Comparison of ENCODE assay signal across 21 cellular contexts in the genomic region with DNA sequence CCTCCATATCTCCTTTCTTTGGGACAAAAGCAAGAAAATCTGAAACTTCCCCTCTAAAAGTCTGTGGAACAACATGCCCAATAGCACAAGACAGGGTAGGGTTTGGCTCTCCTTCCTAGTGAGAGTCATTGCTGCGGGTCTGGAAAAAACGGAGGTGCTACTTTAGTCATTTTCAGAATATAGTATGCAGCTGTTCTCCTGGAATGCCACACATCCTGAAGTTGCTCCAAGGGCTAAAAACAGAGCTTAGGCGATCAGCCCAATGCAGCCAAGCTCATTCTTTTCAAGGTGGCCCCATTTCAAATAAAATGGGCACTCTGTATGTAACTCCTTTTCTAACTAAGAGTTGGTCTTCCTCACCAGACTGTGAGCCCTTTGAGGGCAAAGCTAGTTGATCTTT. TPM values are rescaled to one million over a fixed set of nuclear protein-coding genes. Genes with fewer than 3 reads are reported as not detected.
A peak's percentile ranks its signal among the peaks of the same experiment; 100 is the strongest.
DNase-seq lines count a peak whose midpoint lies in the region; ATAC-seq, FAIRE-seq and TF ChIP-seq lines count a peak whose summit lies in the region.
"Had no signal": no experiment of that assay in that cellular context is flagged by ENCODE, and none has a peak within 500 bp of the region (broad histone marks: within the 10 kb centered on the region; RNA-seq: fewer than 3 reads in every experiment).

No MANE protein-coding gene starts in this region.

- CTCF ChIA-PET in H1 (lab: Charles Lee; ENCODE audit: partially characterized antibody) = interaction anchor here (0.7 to 1.9 kb wide), 4 partner anchors 18 to 58 kb away, joined by 3 to 9 read pairs (median 3); no protein-coding TSS in a partner anchor

- H3K9me3 ChIP-seq in H1 (ENCODE audit: insufficient read depth in 2 of 2, low read depth in 1 of 2, low read length in 1 of 2) (no peaks in the 10 kb centered on the region), left ventricle myocardium inferior (replicated peaks) (peaks cover 14% of the 10 kb centered on the region), aorta (ENCODE audit: control insufficient read depth, low read length) (no peaks in the 10 kb centered on the region)

- no peak overlapping the region for H2AK5ac ChIP-seq in H1 (ENCODE audit: low read depth, low read length)

- no peak overlapping the region; a peak in 1 of 7 replicates for H3K9ac ChIP-seq in H1 (replicated peaks in 1 of 4; ENCODE audit: extremely low read depth in 1 of 4, low read depth in 3 of 4, low read length in 3 of 4)

- no peak for TF ChIP-seq RAD21 in H1 (IDR thresholded peaks at IDR 0.05 in 1 of 2, conservative IDR thresholded peaks at IDR 0.05 in 1 of 2; ENCODE audit: low read depth in 2 of 2, low read length in 2 of 2)

- no peaks in the 10 kb centered on the region for H3K23me2 ChIP-seq in H1 (ENCODE audit: low read depth, low read length)

- H2BK20ac ChIP-seq in H1 (ENCODE audit: low read length) = no peak overlapping the region

- H3K36me3 ChIP-seq in H1 (ENCODE audit: control insufficient read depth in 2 of 4, insufficient read depth in 4 of 4, low read length in 3 of 4) = no peaks in the 10 kb centered on the region
- no peaks in the 10 kb centered on the region for H3K36me3 ChIP-seq in left ventricle myocardium inferior
- no peaks in the 10 kb centered on the region for H3K36me3 ChIP-seq in aorta (ENCODE audit: control insufficient read depth in 1 of 2, insufficient read depth in 2 of 2, low read length in 1 of 2)

- H4K91ac ChIP-seq in H1 (replicated peaks; ENCODE audit: insufficient read length, low read length) = no peak overlapping the region

- no peak overlapping the region for H3K14ac ChIP-seq in H1 (ENCODE audit: insufficient read length)

- no peak overlapping the region for H2BK12ac ChIP-seq in H1 (ENCODE audit: low read depth, low read length)

- H3K27ac ChIP-seq in H1 (ENCODE audit: low read depth, low read length) = no peak overlapping the region
- peak overlapping the region; percentile 84 for H3K27ac ChIP-seq in left ventricle myocardium inferior (replicated peaks)
- H3K27ac ChIP-seq in aorta (ENCODE audit: low read depth in 1 of 2, low read length in 2 of 2) = peak overlapping the region; percentile 42 to 80

- DNase-seq in H1 (ENCODE audit: low read depth in 1 of 2, low spot score in 2 of 2) = no peak
- no peak for DNase-seq in left ventricle myocardium inferior
- peak; percentile 18 for DNase-seq in occipital lobe (lab: John Stamatoyannopoulos, UW)
- DNase-seq in aorta = no peak
- no peak for DNase-seq in NCI-H2196 treated with DMSO at 0.1 percent for 48 hours (lab: John Stamatoyannopoulos, UW; ENCODE audit: unreplicated experiment)
- DNase-seq: ACHN, AML-193, COR-L47, GF-D8, H7, IMR-90, Karpas-422, NCI-H187 treated with DMSO at 0.1 percent for 48 hours, NCI-H69, SHP77 treated with DMSO at 0.1 percent for 48 hours had no signal

- H3K4me2 ChIP-seq in H1 (ENCODE audit: insufficient read depth in 1 of 2, low read depth in 2 of 2, low read length in 2 of 2) = no peak overlapping the region

- H3K27me3 ChIP-seq in H1 (replicated peaks in 1 of 4; ENCODE audit: control insufficient read depth in 3 of 4, extremely low read depth in 1 of 4, insufficient read depth in 3 of 4, low read length in 3 of 4) = no peaks in the 10 kb centered on the region
- no peaks in the 10 kb centered on the region for H3K27me3 ChIP-seq in left ventricle myocardium inferior (ENCODE audit: low read depth)
- no peaks in the 10 kb centered on the region for H3K27me3 ChIP-seq in aorta (ENCODE audit: control insufficient read depth in 1 of 2, insufficient read depth in 2 of 2, low read length in 1 of 2)

- TF ChIP-seq POLR2A in H1 (IDR thresholded peaks at IDR 0.05; ENCODE audit: control extremely low read depth in 1 of 2, low read depth in 2 of 2, low read length in 2 of 2) = no peak

- TF ChIP-seq EP300 in H1 (IDR thresholded peaks at IDR 0.05; ENCODE audit: borderline replicate concordance in 1 of 2, low read depth in 2 of 2, low read length in 2 of 2) = no peak

- no peak overlapping the region for H2BK5ac ChIP-seq in H1 (ENCODE audit: low read depth, low read length)

- 0 out of 2 replicates have a peak overlapping the region, but pooled peaks have one; percentile 14 for H2AFZ ChIP-seq in H1 (ENCODE audit: low read length)

- FAIRE-seq in H1 (lab: Jason Lieb, UNC) = no peak
- FAIRE-seq: RCC 7860 had no signal

- POLR2A ChIA-PET in H1 (lab: Charles Lee; ENCODE audit: partially characterized antibody) = no interaction called here

- no peak overlapping the region for H4K8ac ChIP-seq in H1 (ENCODE audit: extremely low read depth, insufficient read depth, low read length)

- H2BK120ac ChIP-seq in H1 (replicated peaks; ENCODE audit: low read depth, low read length) = no peak overlapping the region

- H3K4ac ChIP-seq in H1 (replicated peaks; ENCODE audit: insufficient read length, low read depth, low read length) = no peak overlapping the region

- H3K79me1 ChIP-seq in H1 (ENCODE audit: low read depth, low read length) = no peaks in the 10 kb centered on the region

- no peak for TF ChIP-seq CTCF in H1 (IDR thresholded peaks at IDR 0.05; ENCODE audit: control extremely low read depth in 1 of 3, insufficient read depth in 1 of 3, low read depth in 1 of 3, low read length in 3 of 3)
- TF ChIP-seq CTCF in left ventricle myocardium inferior (IDR thresholded peaks at IDR 0.05; ENCODE audit: borderline replicate concordance) = no peak

- WGBS in H1 (ENCODE audit: extremely low coverage in 1 of 2, insufficient coverage in 1 of 2, insufficient read length in 1 of 2, insufficient replicate concordance in 2 of 2, low coverage in 1 of 2, low lambda C conversion rate in 2 of 2, missing lambda C conversion rate in 1 of 2), 2 experiments = 74% methylated on average over 3 of the region's 3 CpGs; no CpG with 5 or more reads in 1 of the 2 experiments
- WGBS in aorta, 2 donors = 6 to 9% methylated on average over 3 of the region's 3 CpGs

- H3K56ac ChIP-seq in H1 (replicated peaks; ENCODE audit: insufficient read length, low read depth, low read length) = no peak overlapping the region

- H3K4me3 ChIP-seq in H1 (ENCODE audit: extremely low read depth in 1 of 4, insufficient read depth in 2 of 4, low read depth in 3 of 4, low read length in 4 of 4) (no peak overlapping the region), left ventricle myocardium inferior (peak overlapping the region; percentile 5), aorta (ENCODE audit: low read length in 2 of 2) (no peak overlapping the region)

- no peaks in the 10 kb centered on the region for H3K79me2 ChIP-seq in H1 (ENCODE audit: control insufficient read depth in 1 of 2, insufficient read depth in 2 of 2, low read length in 2 of 2)

- H2BK15ac ChIP-seq in H1 (ENCODE audit: low read length) = no peak overlapping the region

- intact Hi-C loops in left ventricle myocardium inferior (cut with micrococcal nuclease) (no loop called here), aorta (cut with DNase I) (loop anchor here in 1 of 2 donors (10.0 kb wide), 1 partner anchor 203 kb away; no protein-coding TSS in a partner anchor)

- no peak overlapping the region for H4K5ac ChIP-seq in H1 (ENCODE audit: insufficient read length, low read depth, low read length)

- H3K18ac ChIP-seq in H1 (ENCODE audit: extremely low read depth, low read length) = no peak overlapping the region

- H4K20me1 ChIP-seq in H1 (replicated peaks in 1 of 2; ENCODE audit: control insufficient read depth in 1 of 2, insufficient read depth in 2 of 2, low read length in 2 of 2) = no peaks in the 10 kb centered on the region

- H3K23ac ChIP-seq in H1 (ENCODE audit: insufficient read length) = no peak overlapping the region

- ATAC-seq in aorta (ENCODE audit: low FRiP score) = no peak
- ATAC-seq in GM21723 (IDR thresholded peaks at IDR 0.05; ENCODE audit: unreplicated experiment) = no peak
- ATAC-seq in HG02759 (IDR thresholded peaks at IDR 0.05; ENCODE audit: unreplicated experiment) = no peak

- peaks cover 0 to 7% (median 0%) of the 10 kb centered on the region in 4 experiments; a peak in 1 of 7 replicates for H3K4me1 ChIP-seq in H1 (replicated peaks in 1 of 4; ENCODE audit: control insufficient read depth in 3 of 4, insufficient read depth in 4 of 4, low read length in 3 of 4)
- peaks cover 44% of the 10 kb centered on the region for H3K4me1 ChIP-seq in left ventricle myocardium inferior
- H3K4me1 ChIP-seq in aorta (ENCODE audit: control insufficient read depth in 1 of 2, insufficient read depth in 2 of 2, low read length in 2 of 2) = no peaks in the 10 kb centered on the region

TF ChIP-seq in H1, 55 proteins besides CTCF, POLR2A, EP300 and RAD21:
- TF ChIP-seq KDM4A (IDR thresholded peaks at IDR 0.05; ENCODE audit: low read depth, low read length, severe bottlenecking) (no peak), CBX5 (IDR thresholded peaks at IDR 0.05; ENCODE audit: low read depth, low read length) (no peak), SAP30 (IDR thresholded peaks at IDR 0.05; ENCODE audit: insufficient read depth, insufficient replicate concordance, low read length) (no peak), CTBP2 (IDR thresholded peaks at IDR 0.05; ENCODE audit: borderline replicate concordance, insufficient read depth, insufficient read length, low read length) (no peak), SIRT6 (IDR thresholded peaks at IDR 0.05; ENCODE audit: low read length) (no peak), RBBP5 (IDR thresholded peaks at IDR 0.05; ENCODE audit: borderline replicate concordance, low read depth, low read length) (no peak), KDM5A (IDR thresholded peaks at IDR 0.05; ENCODE audit: low read length) (no peak), CBX8 (IDR thresholded peaks at IDR 0.05; ENCODE audit: borderline replicate concordance, low read depth, low read length) (no peak), BACH1 (IDR thresholded peaks at IDR 0.05; ENCODE audit: low read length) (no peak), SIX5 (IDR thresholded peaks at IDR 0.05; ENCODE audit: low read depth, low read length) (no peak), TBP (IDR thresholded peaks at IDR 0.05; ENCODE audit: low read depth, low read length) (no peak), SIN3A (conservative IDR thresholded peaks at IDR 0.05 in 1 of 2, IDR thresholded peaks at IDR 0.05 in 1 of 2; ENCODE audit: low read depth in 1 of 2, low read length in 2 of 2) (no peak)
TF ChIP-seq in H1: peak in this region for 0.

RNA-seq across cellular contexts. Expression of gene MYOT, which starts 39.5 kb away (rescaled TPM):
- not detected in 2 replicates for total RNA-seq in H1 (2021; fragmentation: NEBNext Ultra II Directional; extraction: Animal tissue kit (Norgen Biotek cat#: 25700))
- polyA plus RNA-seq in H1 (2011; rRNA removed) (not detected in 2 replicates), aorta (1 to 10 TPM in 1 of 2 donors, under 1 TPM in 1; 0.26 to 6.3 TPM)
- polyA plus RNA-seq in H1 (2011; cell fraction: cytosol; rRNA removed) = not detected
- not detected for polyA plus RNA-seq in H1 (2011; cell fraction: nucleus; rRNA removed)
- not detected in 4 replicates for polyA plus RNA-seq in H1 (2012, experiment 1 of 2)
- not detected for polyA plus RNA-seq in H1 (2012, experiment 2 of 2)
- not detected for polyA plus RNA-seq in H1 (2013, experiment 1 of 2)
- polyA plus RNA-seq in H1 (2013, experiment 2 of 2) = not detected
- polyA minus RNA-seq in H1 (2011; rRNA and poly(A)+ RNA removed) = not detected in 2 replicates
- polyA minus RNA-seq in H1 (2011; cell fraction: cytosol; rRNA and poly(A)+ RNA removed) = not detected
- not detected for polyA minus RNA-seq in H1 (2011; cell fraction: nucleus; rRNA and poly(A)+ RNA removed)
- total RNA-seq in left ventricle myocardium inferior (29.6 TPM), occipital lobe (0.31 TPM), aorta (1 to 10 TPM; 4.0 to 7.1 TPM)
- total RNA-seq: Daoy, H7, HT-29, IMR-90 had no signal
- polyA plus RNA-seq: CD14-positive monocyte, IMR-90 had no signal
